Comparison of ENCODE assay signal across 9 cellular contexts in the genomic region with DNA sequence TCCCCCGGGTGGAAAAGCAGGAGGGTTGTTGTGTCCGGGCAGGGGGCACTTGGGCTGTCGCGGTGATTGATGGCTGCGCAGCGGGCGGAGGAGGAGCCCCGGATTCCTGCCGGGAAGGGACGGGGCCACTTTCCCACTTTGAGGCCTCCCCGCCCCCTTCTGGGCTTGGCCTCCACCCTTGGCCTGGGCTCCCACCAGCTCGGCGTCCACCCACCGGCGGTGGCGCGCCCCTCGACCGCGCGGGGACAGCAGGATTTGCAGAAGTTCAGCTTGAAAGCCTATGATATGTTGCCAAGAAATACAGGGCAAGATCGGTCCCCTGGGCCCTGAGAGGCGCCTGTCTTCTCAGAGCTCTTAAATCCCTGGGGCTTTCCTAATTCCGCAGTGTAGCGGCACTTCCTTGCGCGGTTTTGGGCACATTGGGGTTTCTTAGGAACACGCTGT. TPM values are rescaled to one million over a fixed set of nuclear protein-coding genes. Genes with fewer than 3 reads are reported as not detected.
DNase-seq lines count a peak whose midpoint lies in the region; ATAC-seq and TF ChIP-seq lines count a peak whose summit lies in the region.
"Had no signal": no experiment of that assay in that cellular context is flagged by ENCODE, and none has a peak within 500 bp of the region (broad histone marks: within the 10 kb centered on the region; RNA-seq: fewer than 3 reads in every experiment).

No MANE protein-coding gene starts in this region.

- no peaks in the 10 kb centered on the region for H3K9me3 ChIP-seq in HAP-1
- H3K9me3 ChIP-seq in right atrium auricular region = no peaks in the 10 kb centered on the region

- no peaks in the 10 kb centered on the region for H3K36me3 ChIP-seq in HAP-1 (replicated peaks)
- no peaks in the 10 kb centered on the region for H3K36me3 ChIP-seq in right atrium auricular region

- in situ Hi-C loops in HAP-1 (cut with MboI; ENCODE audit: low sequenced_read_pairs) = no loop called here

- TF ChIP-seq CTCF in right atrium auricular region (IDR thresholded peaks at IDR 0.05) = peak in 1 of 2 donors; percentile 25
- TF ChIP-seq CTCF in progenitor cell of endocrine pancreas (IDR thresholded peaks at IDR 0.05; ENCODE audit: unreplicated experiment) = peak; percentile 6

- H3K4me3 ChIP-seq in HAP-1 (peak overlapping the region; percentile 62), right atrium auricular region (peak overlapping the region; percentile 61 to 86)

- H3K27me3 ChIP-seq in HAP-1 (ENCODE audit: low read depth) = no peaks in the 10 kb centered on the region
- H3K27me3 ChIP-seq in right atrium auricular region = no peaks in the 10 kb centered on the region

- peak overlapping the region; percentile 96 for H3K4me3 Mint-ChIP-seq in progenitor cell of endocrine pancreas (ENCODE audit: low read depth)

- no peaks in the 10 kb centered on the region for H3K9me3 Mint-ChIP-seq in progenitor cell of endocrine pancreas (ENCODE audit: low read depth)

- no peak for ATAC-seq in GM21423 (IDR thresholded peaks at IDR 0.05; ENCODE audit: unreplicated experiment)
- ATAC-seq in HG02938 (IDR thresholded peaks at IDR 0.05; ENCODE audit: unreplicated experiment) = no peak

- H3K4me1 ChIP-seq in HAP-1 (peaks cover 6% of the 10 kb centered on the region), right atrium auricular region (peaks cover 0 to 42% of the 10 kb centered on the region in 2 donors)

- 2 to 10% (median 5%) methylated on average over 27 to 28 of the region's 28 CpGs for WGBS in adipose tissue, 3 donors

- peak overlapping the region; percentile 99 for H3K27ac Mint-ChIP-seq in progenitor cell of endocrine pancreas

- peaks cover 34% of the 10 kb centered on the region for H3K4me1 Mint-ChIP-seq in progenitor cell of endocrine pancreas (ENCODE audit: low read depth)

- H3K27ac ChIP-seq in adipose tissue (ENCODE audit: low read depth, low read length) (peak overlapping the region; percentile 7), right atrium auricular region (peak overlapping the region; percentile 91 to 98)
- H3K27ac ChIP-seq: HL-60 had no signal

- H3K36me3 Mint-ChIP-seq in progenitor cell of endocrine pancreas (ENCODE audit: insufficient read depth) = peaks cover 1% of the 10 kb centered on the region

- DNase-seq in HAP-1 (ENCODE audit: low spot score in 2 of 2) = peak; percentile 42 to 77
- DNase-seq in right atrium auricular region (ENCODE audit: low spot score) = peak; percentile 82
- DNase-seq in progenitor cell of endocrine pancreas (ENCODE audit: low spot score, unreplicated experiment) = peak; percentile 59
- no peak for DNase-seq in HPDE6-E6E7 (ENCODE audit: extremely low spot score)
- no peak for DNase-seq in NCI-H128 (lab: John Stamatoyannopoulos, UW; ENCODE audit: unreplicated experiment)

- no peaks in the 10 kb centered on the region for H3K27me3 Mint-ChIP-seq in progenitor cell of endocrine pancreas

RNA-seq across cellular contexts. Expression of a gene that starts 0.9 kb away (rescaled TPM):
- 10 to 100 TPM in 2 of 3 donors, 1 to 10 TPM in 1; 8.7 to 24.9 (median 15.0) TPM for polyA plus RNA-seq in adipose tissue
- total RNA-seq in right atrium auricular region (10 to 100 TPM; 33.1 to 56.6 TPM), progenitor cell of endocrine pancreas (36.0 and 36.1 TPM in 2 replicates)

Comparison
In these comparisons a context has a peak if more than half of its experiments do, and no peak if none do; other contexts are left out.
1. DNase-seq: peak in HAP-1 (2 of 2), right atrium auricular region (single experiment) and progenitor cell of endocrine pancreas (single experiment); none in HPDE6-E6E7 (single experiment) and NCI-H128 (single experiment).